Comparison of ENCODE assay signal across 1 cellular context in genomic region chr9:110912701-110913291, GRCh38.
TF ChIP-seq lines count a peak whose summit lies in the region.

No MANE protein-coding gene starts in this region.

TF ChIP-seq in HepG2, 621 proteins besides CTCF, POLR2A, EP300 and RAD21 (continued from another document):
- no peak for TF ChIP-seq HDAC6 (IDR thresholded peaks at IDR 0.05; ENCODE audit: low read depth, low read length)
- no peak for TF ChIP-seq ZNF251 (CRISPR knock-in tag; IDR thresholded peaks at IDR 0.05)
- no peak for TF ChIP-seq FOXA3 (CRISPR knock-in tag; IDR thresholded peaks at IDR 0.05)
